Comparison of ENCODE assay signal across 29 cellular contexts in the genomic region with DNA sequence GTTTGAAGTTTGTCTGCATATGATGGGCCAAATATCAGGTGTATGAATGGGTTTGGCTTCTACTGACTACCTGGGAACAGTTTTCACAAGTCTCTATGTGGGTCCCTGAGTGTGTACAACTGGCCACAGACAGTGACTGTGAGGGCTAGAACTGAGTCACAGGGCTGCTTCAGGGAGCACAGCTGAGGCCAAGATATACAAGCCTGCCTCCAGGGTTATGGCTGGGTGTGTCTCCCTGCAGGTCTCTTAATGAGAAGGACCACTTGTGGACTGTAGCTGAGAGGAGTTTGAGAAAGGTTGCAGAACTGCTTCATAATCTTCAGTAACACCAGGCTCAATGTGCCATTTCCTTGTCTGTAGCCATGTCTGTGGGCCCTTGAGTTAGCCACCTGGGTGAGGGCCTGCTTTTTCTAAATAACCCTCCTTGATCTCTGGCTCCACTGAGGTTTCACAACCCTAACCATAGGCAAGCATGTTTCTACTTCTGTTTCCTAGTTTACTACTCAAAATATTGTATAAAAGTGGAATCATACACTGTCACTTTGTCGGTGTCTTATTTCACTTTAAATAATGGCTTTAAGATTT.
"Had no signal": no experiment of that assay in that cellular context is flagged by ENCODE, and none has a peak within 500 bp of the region (broad histone marks: within the 10 kb centered on the region; RNA-seq: fewer than 3 reads in every experiment).

No MANE protein-coding gene starts in this region.

- H3K27me3 ChIP-seq: adrenal gland, body of pancreas, cardiac muscle cell, dorsolateral prefrontal cortex had no signal

- H3K4me3 ChIP-seq: adrenal gland, body of pancreas, cardiac muscle cell, coronary artery, dorsolateral prefrontal cortex had no signal

- H3K9me3 ChIP-seq: adrenal gland, body of pancreas had no signal

- H3K4me1 ChIP-seq: adrenal gland, body of pancreas had no signal

- FAIRE-seq: frontal cortex, TTC549 had no signal

- H3K36me3 ChIP-seq: adrenal gland, cardiac muscle cell had no signal

- H3K27ac ChIP-seq: adrenal gland, body of pancreas, cardiac muscle cell, coronary artery, dorsolateral prefrontal cortex, VCaP had no signal

- ATAC-seq: activated CD4-positive, CD25-positive, alpha-beta regulatory T cell treated with anti-CD3 and anti-CD28 coated beads, Interleukin-2, amount 50 U/mL, for 24 hours; activated CD8-positive, alpha-beta T cell treated with anti-CD3 and anti-CD28 coated beads for 36 hours; activated naive CD8-positive, alpha-beta T cell treated with anti-CD3 and anti-CD28 coated beads, Interleukin-2, amount 50 U/mL, for 24 hours; activated T-cell treated with anti-CD3 and anti-CD28 coated beads, Interleukin-2, amount 50 U/mL, for 4 hours; body of pancreas; esophagus mucosa had no signal

- DNase-seq: activated B cell treated with CpG ODN at 0.5 μM for 24 hours; activated CD4-positive, alpha-beta T cell treated with anti-CD3 and anti-CD28 coated beads for 48 hours; activated CD4-positive, alpha-beta T cell treated with anti-CD3 and anti-CD28 coated beads, Interleukin-2, amount 50 U/mL, for 1 hour; activated CD4-positive, alpha-beta T cell treated with anti-CD3 and anti-CD28 coated beads, Interleukin-2, amount 50 U/mL, for 48 hours; activated CD8-positive, alpha-beta memory T cell treated with anti-CD3 and anti-CD28 coated beads for 24 hours; activated CD8-positive, alpha-beta T cell treated with anti-CD3 and anti-CD28 coated beads for 36 hours; activated effector memory CD4-positive, alpha-beta T cell treated with anti-CD3 and anti-CD28 coated beads, Interleukin-2, amount 50 U/mL, for 16 hours; activated naive CD4-positive, alpha-beta T cell treated with anti-CD3 and anti-CD28 coated beads for 36 hours; activated naive CD8-positive, alpha-beta T cell treated with anti-CD3 and anti-CD28 coated beads for 36 hours; activated naive CD8-positive, alpha-beta T cell treated with anti-CD3 and anti-CD28 coated beads, Interleukin-2, amount 50 U/mL, for 24 hours; activated T-cell treated with anti-CD3 and anti-CD28 coated beads, Interleukin-2, amount 50 U/mL, for 4 hours; adrenal gland; amygdala; aorta; body of pancreas; central memory CD4-positive, alpha-beta T cell; dorsolateral prefrontal cortex; effector memory CD4-positive, alpha-beta T cell; endodermal cell; foreskin fibroblast; head of caudate nucleus; T-helper 2 cell had no signal
